In genomic region chr3:127747066-127747465, GRCh38 we compare ENCODE assay signal across 13 cellular contexts.
DNase-seq lines count a peak whose midpoint lies in the region; ATAC-seq and TF ChIP-seq lines count a peak whose summit lies in the region.
"Had no signal": no experiment of that assay in that cellular context is flagged by ENCODE, and none has a peak within 500 bp of the region (broad histone marks: within the 10 kb centered on the region; RNA-seq: fewer than 3 reads in every experiment).

No MANE protein-coding gene starts in this region.

- TF ChIP-seq CTCF in Calu3 (IDR thresholded peaks at IDR 0.05; ENCODE audit: unreplicated experiment) (no peak), hepatocyte (IDR thresholded peaks at IDR 0.05; ENCODE audit: poor library complexity) (no peak)

- intact Hi-C loops in Calu3 (cut with micrococcal nuclease; ENCODE audit: unreplicated experiment) = loop anchor here (2.0 to 5.0 kb wide), 2 partner anchors 50 to 70 kb away; no protein-coding TSS in a partner anchor

- BruUV-seq in Calu3 (replicated peaks; lab: Mats Ljungman, UMichigan) = no TSS peak

- H4K20me1 ChIP-seq in hepatocyte (ENCODE audit: insufficient read depth, poor library complexity, severe bottlenecking) = no peaks in the 10 kb centered on the region

- DNase-seq in Calu3 = no peak
- DNase-seq in SJSA1 (ENCODE audit: low read depth in 1 of 2, low spot score in 2 of 2) = no peak
- no peak for DNase-seq in hepatocyte (ENCODE audit: low spot score)
- no peak for DNase-seq in activated T-cell treated with anti-CD3 and anti-CD28 coated beads, Interleukin-2, amount 50 U/mL, for 72 hours
- no peak for DNase-seq in SW 1271 (lab: John Stamatoyannopoulos, UW)
- no peak for DNase-seq in hepatic stellate cell (ENCODE audit: low spot score)
- DNase-seq: foreskin melanocyte, NCI-H748 treated with DMSO at 0.1 percent for 48 hours, nephron progenitor cell had no signal

- H3K27me3 ChIP-seq in SJSA1 (replicated peaks) (no peaks in the 10 kb centered on the region), hepatocyte (no peaks in the 10 kb centered on the region), skeletal muscle tissue (ENCODE audit: control insufficient read depth in 3 of 3, insufficient read depth in 3 of 3, low read length in 3 of 3) (no peaks in the 10 kb centered on the region)

- H3K27ac Mint-ChIP-seq in Calu3 (ENCODE audit: unreplicated experiment) = peak overlapping the region; percentile 83
- H3K27ac Mint-ChIP-seq in activated T-cell treated with anti-CD3 and anti-CD28 coated beads, Interleukin-2, amount 50 U/mL, for 72 hours = no peak overlapping the region
- H3K27ac Mint-ChIP-seq: nephron progenitor cell, WTC11 had no signal

- H3K79me2 ChIP-seq in hepatocyte = no peaks in the 10 kb centered on the region

- H2AFZ ChIP-seq in hepatocyte = no peak overlapping the region

- CTCF ChIA-PET in Calu3 (lab: Charles Lee) = interaction anchor here (0.6 to 2.6 kb wide), 11 partner anchors 9 to 175 kb away, joined by 3 to 8 read pairs (median 4); no protein-coding TSS in a partner anchor

- no peak overlapping the region for H3K4me2 ChIP-seq in hepatocyte

- ATAC-seq in HG03095 (IDR thresholded peaks at IDR 0.05; ENCODE audit: unreplicated experiment) = no peak
- no peak for ATAC-seq in activated T-cell treated with anti-CD3 and anti-CD28 coated beads, Interleukin-2, amount 50 U/mL, for 72 hours (replicated peaks in 1 of 2)
- ATAC-seq: WTC11 had no signal

- H3K9me3 Mint-ChIP-seq in Calu3 (ENCODE audit: low read depth, unreplicated experiment) = no peaks in the 10 kb centered on the region
- H3K9me3 Mint-ChIP-seq in activated T-cell treated with anti-CD3 and anti-CD28 coated beads, Interleukin-2, amount 50 U/mL, for 72 hours = no peaks in the 10 kb centered on the region
- H3K9me3 Mint-ChIP-seq: nephron progenitor cell, WTC11 had no signal

- H3K36me3 ChIP-seq in SJSA1 = no peaks in the 10 kb centered on the region
- H3K36me3 ChIP-seq in hepatocyte (replicated peaks; ENCODE audit: insufficient read depth, low read depth) = no peaks in the 10 kb centered on the region
- peaks cover 0 to 4% (median 3%) of the 10 kb centered on the region in 3 donors for H3K36me3 ChIP-seq in skeletal muscle tissue (ENCODE audit: control insufficient read depth in 3 of 3, insufficient read depth in 3 of 3, low read length in 3 of 3)

- WGBS in hepatocyte (ENCODE audit: low lambda C conversion rate, missing lambda C conversion rate) = 100% methylated on average over 1 of the region's 1 CpG

- no peaks in the 10 kb centered on the region for H3K9me2 ChIP-seq in hepatocyte (replicated peaks; ENCODE audit: insufficient read depth)

- H3K9ac ChIP-seq in skeletal muscle tissue (ENCODE audit: low read depth in 1 of 3, low read length in 3 of 3) = peak overlapping the region in 1 of 3 donors; percentile 50

- H3K9me3 ChIP-seq in SJSA1 (replicated peaks) (no peaks in the 10 kb centered on the region), hepatocyte (ENCODE audit: low read depth) (no peaks in the 10 kb centered on the region), skeletal muscle tissue (ENCODE audit: control insufficient read depth in 3 of 3, low read length in 3 of 3) (no peaks in the 10 kb centered on the region)

- peaks cover 62% of the 10 kb centered on the region for H3K4me1 Mint-ChIP-seq in Calu3 (ENCODE audit: low read depth, unreplicated experiment)
- H3K4me1 Mint-ChIP-seq in activated T-cell treated with anti-CD3 and anti-CD28 coated beads, Interleukin-2, amount 50 U/mL, for 72 hours (ENCODE audit: low read depth) = peaks cover 20% of the 10 kb centered on the region
- H3K4me1 Mint-ChIP-seq: WTC11 had no signal

- peaks cover 68% of the 10 kb centered on the region for H3K4me1 ChIP-seq in SJSA1 (replicated peaks)
- peaks cover 9% of the 10 kb centered on the region for H3K4me1 ChIP-seq in hepatocyte (ENCODE audit: insufficient read depth)
- peaks cover 59 to 78% (median 78%) of the 10 kb centered on the region in 3 donors for H3K4me1 ChIP-seq in skeletal muscle tissue (ENCODE audit: control insufficient read depth in 3 of 3, insufficient read depth in 3 of 3, low read length in 3 of 3)

- no peaks in the 10 kb centered on the region for H3K27me3 Mint-ChIP-seq in Calu3 (ENCODE audit: unreplicated experiment)
- peaks cover 31% of the 10 kb centered on the region for H3K27me3 Mint-ChIP-seq in activated T-cell treated with anti-CD3 and anti-CD28 coated beads, Interleukin-2, amount 50 U/mL, for 72 hours (ENCODE audit: low read depth)

- peaks cover 15% of the 10 kb centered on the region for H3K36me3 Mint-ChIP-seq in Calu3 (ENCODE audit: insufficient read depth, unreplicated experiment)
- no peaks in the 10 kb centered on the region for H3K36me3 Mint-ChIP-seq in activated T-cell treated with anti-CD3 and anti-CD28 coated beads, Interleukin-2, amount 50 U/mL, for 72 hours (ENCODE audit: insufficient read depth in 2 of 2)
- H3K36me3 Mint-ChIP-seq: WTC11 had no signal

- H3K4me3 Mint-ChIP-seq in Calu3 (ENCODE audit: low read depth, unreplicated experiment) = peak overlapping the region; percentile 29
- no peak overlapping the region for H3K4me3 Mint-ChIP-seq in activated T-cell treated with anti-CD3 and anti-CD28 coated beads, Interleukin-2, amount 50 U/mL, for 72 hours
- H3K4me3 Mint-ChIP-seq: nephron progenitor cell, WTC11 had no signal

- H3K27ac ChIP-seq in SJSA1 (peak overlapping the region; percentile 67), hepatocyte (peak overlapping the region; percentile 80), skeletal muscle tissue (ENCODE audit: low read depth, low read length) (peak overlapping the region; percentile 61)
- H3K27ac ChIP-seq: SK-N-MC had no signal

- H3K4me3 ChIP-seq in SJSA1 = no peak overlapping the region
- no peak overlapping the region for H3K4me3 ChIP-seq in hepatocyte
- H3K4me3 ChIP-seq in skeletal muscle tissue (ENCODE audit: low read length in 3 of 3) = no peak overlapping the region
- H3K4me3 ChIP-seq: SK-N-MC had no signal
